ENCODE assay signal across 8 cellular contexts in genomic region chr12:123900898-123901376, GRCh38.
A peak's percentile ranks its signal among the peaks of the same experiment; 100 is the strongest.
DNase-seq lines count a peak whose midpoint lies in the region; ATAC-seq lines count a peak whose summit lies in the region.

No MANE protein-coding gene starts in this region.

- ATAC-seq in GM19455 (IDR thresholded peaks at IDR 0.05; ENCODE audit: unreplicated experiment) (no peak), HG02623 (IDR thresholded peaks at IDR 0.05; ENCODE audit: unreplicated experiment) (no peak)

- H3K4me3 ChIP-seq in H7 (ENCODE audit: insufficient read depth, low read depth, low read length): no peak overlapping the region

- no peaks in the 10 kb centered on the region; the same call in 1 of the 2 replicates for H3K27me3 ChIP-seq in H7 (ENCODE audit: control insufficient read depth, insufficient read depth, low read length)

- H3K36me3 ChIP-seq in H7 (replicated peaks; ENCODE audit: control insufficient read depth, insufficient read depth, low read length): no peaks in the 10 kb centered on the region

- DNase-seq in DMS79 treated with DMSO at 0.1 percent for 48 hours (lab: John Stamatoyannopoulos, UW) (peak; percentile 32), DMS79 (lab: John Stamatoyannopoulos, UW) (no peak), H7 (peak; percentile 74), UCSD-AML1 (lab: John Stamatoyannopoulos, UW; ENCODE audit: unreplicated experiment) (peak; percentile 28), left kidney (ENCODE audit: low read depth, low spot score) (peak; percentile 90), GM19240 (ENCODE audit: insufficient read length, low spot score) (no peak)

Comparison
In these comparisons a context has a peak if more than half of its experiments do, and no peak if none do; other contexts are left out.
1. DNase-seq: peak in DMS79 treated with DMSO at 0.1 percent for 48 hours (single experiment), H7 (single experiment), UCSD-AML1 (single experiment) and left kidney (single experiment); none in DMS79 (single experiment) and GM19240 (single experiment).